ENCODE assay signal across 17 cellular contexts in genomic region chr20:4836935-4837334, GRCh38.
"Had no signal": no experiment of that assay in that cellular context is flagged by ENCODE, and none has a peak within 500 bp of the region (broad histone marks: within the 10 kb centered on the region; RNA-seq: fewer than 3 reads in every experiment).

No MANE protein-coding gene starts in this region.

- H3K9me3 ChIP-seq: esophagus squamous epithelium, lower lobe of right lung had no signal

- H3K4me1 ChIP-seq: lower lobe of right lung had no signal

- H3K27me3 Mint-ChIP-seq: activated CD4-positive, alpha-beta T cell treated with anti-CD3 and anti-CD28 coated beads for 36 hours; T-cell had no signal

- H3K9me3 Mint-ChIP-seq: activated T-cell treated with anti-CD3 and anti-CD28 coated beads, Interleukin-2, amount 50 U/mL, for 72 hours; T-cell had no signal

- H3K27ac ChIP-seq: tibial nerve, VCaP had no signal

- H3K4me1 Mint-ChIP-seq: activated CD4-positive, alpha-beta memory T cell treated with anti-CD3 and anti-CD28 coated beads, Interleukin-2, amount 10 ng/mL, durations not matched to agents 7 days and 5 days; T-cell had no signal

- DNase-seq: activated CD4-positive, alpha-beta memory T cell treated with anti-CD3 and anti-CD28 coated beads, Interleukin-2, amount 10 ng/mL, durations not matched to agents 7 days and 5 days; activated CD4-positive, alpha-beta T cell treated with anti-CD3 and anti-CD28 coated beads for 36 hours; activated CD8-positive, alpha-beta memory T cell treated with anti-CD3 and anti-CD28 coated beads, Interleukin-2, amount 50 U/mL, for 4 hours; activated gamma-delta T cell treated with Interleukin-2 at 50 U/mL for 16 hours; activated T-cell treated with anti-CD3 and anti-CD28 coated beads, Interleukin-2, amount 50 U/mL, for 72 hours; esophagus squamous epithelium; kidney; lower lobe of right lung; midbrain; naive thymus-derived CD4-positive, alpha-beta T cell; nucleus accumbens; stimulated activated CD4-positive, alpha-beta T cell treated with anti-CD3 and anti-CD28 coated beads, Interleukin-4, amount 100 ng/mL, for 24 hours; T-cell; T1000 had no signal

- H3K36me3 Mint-ChIP-seq: naive thymus-derived CD4-positive, alpha-beta T cell; T-cell had no signal

- ATAC-seq: activated CD4-positive, alpha-beta T cell treated with anti-CD3 and anti-CD28 coated beads for 36 hours; activated T-cell treated with anti-CD3 and anti-CD28 coated beads, Interleukin-2, amount 50 U/mL, for 72 hours; lower lobe of right lung; naive thymus-derived CD4-positive, alpha-beta T cell; T-cell had no signal

- H3K36me3 ChIP-seq: esophagus squamous epithelium, lower lobe of right lung, tibial nerve had no signal

- H3K27ac Mint-ChIP-seq: activated CD4-positive, alpha-beta memory T cell treated with anti-CD3 and anti-CD28 coated beads, Interleukin-2, amount 10 ng/mL, durations not matched to agents 7 days and 5 days; activated CD4-positive, alpha-beta T cell treated with anti-CD3 and anti-CD28 coated beads for 36 hours; activated T-cell treated with anti-CD3 and anti-CD28 coated beads, Interleukin-2, amount 50 U/mL, for 72 hours; progenitor cell of endocrine pancreas; T-cell had no signal

- H3K4me3 ChIP-seq: esophagus squamous epithelium, lower lobe of right lung, tibial nerve had no signal

- H3K4me3 Mint-ChIP-seq: activated CD4-positive, alpha-beta memory T cell treated with anti-CD3 and anti-CD28 coated beads, Interleukin-2, amount 10 ng/mL, durations not matched to agents 7 days and 5 days; activated CD4-positive, alpha-beta T cell treated with anti-CD3 and anti-CD28 coated beads for 36 hours; activated T-cell treated with anti-CD3 and anti-CD28 coated beads, Interleukin-2, amount 50 U/mL, for 72 hours; naive thymus-derived CD4-positive, alpha-beta T cell; T-cell had no signal

- H3K27me3 ChIP-seq: tibial nerve had no signal
